Comparison of ENCODE assay signal across 2 cellular contexts in genomic region chr1:108585343-108585742, GRCh38.
TF ChIP-seq lines count a peak whose summit lies in the region.

No MANE protein-coding gene starts in this region.

TF ChIP-seq in K562, 482 proteins besides CTCF, POLR2A, EP300 and RAD21:
- TF ChIP-seq BMI1 (IDR thresholded peaks at IDR 0.05; ENCODE audit: low read length) (no peak), EGR1 (conservative IDR thresholded peaks at IDR 0.05) (no peak), ZC3H8 (IDR thresholded peaks at IDR 0.05) (no peak), TFE3 (CRISPR knock-in tag; IDR thresholded peaks at IDR 0.05) (no peak), NBN (IDR thresholded peaks at IDR 0.05; ENCODE audit: low read depth) (no peak), HES1 (IDR thresholded peaks at IDR 0.05; ENCODE audit: low read depth) (no peak), EHMT2 (IDR thresholded peaks at IDR 0.05) (no peak), NR2F6 (CRISPR knock-in tag; IDR thresholded peaks at IDR 0.05) (no peak), DIDO1 (tag; IDR thresholded peaks at IDR 0.05; ENCODE audit: low read depth) (no peak), ZFP30 (CRISPR knock-in tag; IDR thresholded peaks at IDR 0.05; ENCODE audit: borderline replicate concordance) (no peak), E2F1 (CRISPR knock-in tag; IDR thresholded peaks at IDR 0.05) (no peak), XRCC5 (IDR thresholded peaks at IDR 0.05; ENCODE audit: low read depth, low read length) (no peak), ZNF507 (tag; conservative IDR thresholded peaks at IDR 0.05) (no peak), SUPT5H (IDR thresholded peaks at IDR 0.05) (no peak), VEZF1 (CRISPR knock-in tag; IDR thresholded peaks at IDR 0.05) (no peak), ETV1 (tag; conservative IDR thresholded peaks at IDR 0.05; ENCODE audit: low read depth) (no peak), PML (IDR thresholded peaks at IDR 0.05; ENCODE audit: low read length) (no peak), EZH2 (IDR thresholded peaks at IDR 0.05; ENCODE audit: borderline replicate concordance, low read depth, low read length) (no peak), KAT2B (IDR thresholded peaks at IDR 0.05; ENCODE audit: low read depth, low read length) (no peak), ZNF644 (tag; IDR thresholded peaks at IDR 0.05; ENCODE audit: low read depth) (no peak)

TF ChIP-seq in neural cell, 6 proteins besides CTCF, POLR2A, EP300 and RAD21:
- TF ChIP-seq SMC3 (conservative IDR thresholded peaks at IDR 0.05; ENCODE audit: poor library complexity) (no peak), REST (IDR thresholded peaks at IDR 0.05; ENCODE audit: borderline replicate concordance) (no peak), POLR2AphosphoS5 (IDR thresholded peaks at IDR 0.05) (peak; percentile 59), TAF1 (IDR thresholded peaks at IDR 0.05; ENCODE audit: low read depth) (no peak)
